Comparison of ENCODE assay signal across 8 cellular contexts in the genomic region with DNA sequence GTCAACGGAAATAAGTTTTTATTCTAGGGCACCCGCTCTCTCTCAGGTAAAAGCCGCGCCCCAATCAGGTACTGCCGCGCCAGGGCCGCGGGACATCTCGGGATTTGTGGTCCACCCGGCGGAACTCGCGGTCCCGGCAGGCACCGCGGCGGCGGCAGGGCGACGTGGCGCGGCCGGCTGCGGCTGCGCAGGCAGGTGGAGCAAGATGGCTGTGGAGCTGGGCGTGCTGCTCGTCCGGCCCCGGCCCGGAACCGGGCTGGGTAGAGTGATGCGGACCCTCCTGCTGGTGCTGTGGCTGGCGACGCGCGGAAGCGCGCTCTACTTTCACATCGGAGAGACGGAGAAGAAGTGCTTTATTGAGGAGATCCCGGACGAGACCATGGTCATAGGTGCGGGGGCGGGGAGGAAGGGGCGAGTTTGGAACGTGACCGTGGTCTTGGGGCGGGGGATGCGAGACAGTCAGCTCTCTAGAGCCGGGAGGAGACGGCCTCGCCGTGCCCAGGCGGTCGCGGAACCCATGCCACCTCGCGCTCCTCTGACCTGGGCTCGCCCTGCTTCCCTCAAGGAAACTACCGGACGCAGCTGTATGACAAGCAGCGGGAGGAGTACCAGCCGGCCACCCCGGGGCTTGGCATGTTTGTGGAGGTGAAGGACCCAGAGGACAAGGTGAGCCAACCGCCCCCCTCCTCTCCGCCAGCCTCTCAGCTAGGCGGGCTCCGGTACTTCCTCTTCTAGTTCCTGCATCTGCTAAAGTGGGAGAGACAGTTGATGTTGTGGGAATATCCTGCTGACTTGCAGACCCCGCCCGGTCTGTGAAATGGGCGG. TPM values are rescaled to one million over a fixed set of nuclear protein-coding genes. Genes with fewer than 3 reads are reported as not detected.
DNase-seq lines count a peak whose midpoint lies in the region; ATAC-seq lines count a peak whose summit lies in the region.

Gene TMED9, plus strand, starts transcription at position 194 of the 825 bp plus-strand sequence. Its CDS starts 12 bp downstream, at position 206.

- peaks cover 0 to 27% (median 15%) of the 10 kb centered on the region in 3 donors for H3K27me3 Mint-ChIP-seq in naive B cell

- peak within 1 kb of the TSS; percentile 90 to 99 (median 96) for H3K27ac Mint-ChIP-seq in naive B cell
- peak within 1 kb of the TSS; percentile 98 for H3K27ac Mint-ChIP-seq in stimulated activated effector memory CD8-positive, alpha-beta T cell treated with anti-CD3 and anti-CD28 coated beads, Interleukin-12 subunit alpha, Interleukin-12 subunit beta, amount 100 ng/mL, for 72 hours

- peaks cover 3 to 23% of the 10 kb centered on the region in 2 donors for H3K36me3 Mint-ChIP-seq in naive B cell
- peaks cover 55% of the 10 kb centered on the region for H3K36me3 Mint-ChIP-seq in stimulated activated effector memory CD8-positive, alpha-beta T cell treated with anti-CD3 and anti-CD28 coated beads, Interleukin-12 subunit alpha, Interleukin-12 subunit beta, amount 100 ng/mL, for 72 hours

- H3K4me3 ChIP-seq in HUES6 (ENCODE audit: low read depth, low read length), result peak within 1 kb of the TSS; percentile 100

- peak within 1 kb of the TSS; percentile 88 to 99 (median 95) for H3K4me3 Mint-ChIP-seq in naive B cell
- peak within 1 kb of the TSS; percentile 96 for H3K4me3 Mint-ChIP-seq in stimulated activated effector memory CD8-positive, alpha-beta T cell treated with anti-CD3 and anti-CD28 coated beads, Interleukin-12 subunit alpha, Interleukin-12 subunit beta, amount 100 ng/mL, for 72 hours

- H3K27me3 ChIP-seq in HUES6 (ENCODE audit: control insufficient read depth, insufficient read depth, low read length), result peaks cover 15% of the 10 kb centered on the region; the same call in 1 of the 2 replicates

- H3K4me1 Mint-ChIP-seq in naive B cell, result peaks cover 19 to 28% (median 22%) of the 10 kb centered on the region in 3 donors
- H3K4me1 Mint-ChIP-seq in stimulated activated effector memory CD8-positive, alpha-beta T cell treated with anti-CD3 and anti-CD28 coated beads, Interleukin-12 subunit alpha, Interleukin-12 subunit beta, amount 100 ng/mL, for 72 hours, result peaks cover 33% of the 10 kb centered on the region

- DNase-seq in DMS114 treated with DMSO at 0.1 percent for 48 hours (lab: John Stamatoyannopoulos, UW; ENCODE audit: unreplicated experiment) (peak; percentile 71), RPMI7951 (ENCODE audit: low read depth) (peak; percentile 70), fibroblast of gingiva (ENCODE audit: low read depth) (peak; percentile 69), naive B cell (peak; percentile 90)
- peak; percentile 69 to 86 for DNase-seq in activated T-helper 1 cell treated with anti-CD3 and anti-CD28 coated beads, Interleukin-2, amount 50 U/mL, for 16 hours (ENCODE audit: low read depth in 1 of 2, low spot score in 1 of 2)
- DNase-seq in stimulated activated effector memory CD8-positive, alpha-beta T cell treated with anti-CD3 and anti-CD28 coated beads, Interleukin-12 subunit alpha, Interleukin-12 subunit beta, amount 100 ng/mL, for 72 hours (ENCODE audit: low spot score in 2 of 2), result peak; percentile 83 to 91

- H3K9ac ChIP-seq in HUES6 (ENCODE audit: low read length), result peak within 1 kb of the TSS; percentile 95

- ATAC-seq in GM21390 (IDR thresholded peaks at IDR 0.05; ENCODE audit: unreplicated experiment) (peak; percentile 94), naive B cell (ENCODE audit: low read depth in 2 of 2) (peak; percentile 96)
- ATAC-seq in stimulated activated effector memory CD8-positive, alpha-beta T cell treated with anti-CD3 and anti-CD28 coated beads, Interleukin-12 subunit alpha, Interleukin-12 subunit beta, amount 100 ng/mL, for 72 hours, result peak; percentile 96

- no peaks in the 10 kb centered on the region for H3K4me1 ChIP-seq in HUES6 (ENCODE audit: control insufficient read depth, insufficient read depth, low read length)

- peak within 1 kb of the TSS; percentile 83; the same call in 1 of the 2 replicates for H3K27ac ChIP-seq in HUES6 (ENCODE audit: low read depth, low read length)

- H3K9me3 Mint-ChIP-seq in naive B cell, result no peaks in the 10 kb centered on the region
- no peaks in the 10 kb centered on the region for H3K9me3 Mint-ChIP-seq in stimulated activated effector memory CD8-positive, alpha-beta T cell treated with anti-CD3 and anti-CD28 coated beads, Interleukin-12 subunit alpha, Interleukin-12 subunit beta, amount 100 ng/mL, for 72 hours

- no peaks in the 10 kb centered on the region for H3K9me3 ChIP-seq in HUES6 (ENCODE audit: control insufficient read depth, insufficient read depth, low read depth, low read length)

- peaks cover 37% of the 10 kb centered on the region for H3K36me3 ChIP-seq in HUES6 (ENCODE audit: control insufficient read depth, insufficient read depth, low read length)

RNA-seq across cellular contexts. Expression of gene TMED9, which starts in this region (rescaled TPM):
- total RNA-seq in RPMI7951 (2014; rRNA removed; shearing (Covaris generic)), result 62.2 and 104 TPM in 2 replicates
- 100 to 1,000 TPM in 3 of 6 donors, 10 to 100 TPM in 3; 86.8 to 108 (median 99.4) TPM for polyA plus RNA-seq in naive B cell (ENCODE audit: low read depth in 6 of 6)

Comparison
In these comparisons a context has a peak if more than half of its experiments do, and no peak if none do; other contexts are left out.
1. Peak in every context shown above with its lines: DNase-seq, ATAC-seq, H3K4me3 ChIP-seq and H3K27ac ChIP-seq.